Comparison of ENCODE assay signal across 8 cellular contexts in genomic region chr19:9768175-9769112, GRCh38. TPM values are rescaled to one million over a fixed set of nuclear protein-coding genes. Genes with fewer than 3 reads are reported as not detected.
A peak's percentile ranks its signal among the peaks of the same experiment; 100 is the strongest.
DNase-seq lines count a peak whose midpoint lies in the region; ATAC-seq and TF ChIP-seq lines count a peak whose summit lies in the region.

ZNF846 (minus strand) TSS chr19:9768738; CDS start chr19:9764950, 3,788 bp downstream.

- peaks cover 4% of the 10 kb centered on the region; the same call in 1 of the 2 replicates for H3K4me1 Mint-ChIP-seq in HFFc6 (ENCODE audit: low read depth)
- peaks cover 8% of the 10 kb centered on the region for H3K4me1 Mint-ChIP-seq in activated naive CD8-positive, alpha-beta T cell (ENCODE audit: low read depth)

- H3K27ac ChIP-seq in suprapubic skin: peak within 1 kb of the TSS; percentile 96

- peaks cover 20% of the 10 kb centered on the region for H3K4me1 ChIP-seq in suprapubic skin

- no peak for TF ChIP-seq EP300 in suprapubic skin (IDR thresholded peaks at IDR 0.05)

- no peaks in the 10 kb centered on the region for H3K27me3 Mint-ChIP-seq in HFFc6 (ENCODE audit: insufficient read depth)
- no peaks in the 10 kb centered on the region for H3K27me3 Mint-ChIP-seq in activated naive CD8-positive, alpha-beta T cell

- peak within 1 kb of the TSS; percentile 85 for H3K4me3 ChIP-seq in suprapubic skin

- ATAC-seq in SK-N-SH treated with all-trans-retinoic acid at 6 μM for 48 hours: peak; percentile 99

- peaks cover 6% of the 10 kb centered on the region for H3K9me3 ChIP-seq in suprapubic skin

- H3K9me3 Mint-ChIP-seq in HFFc6: peaks cover 7% of the 10 kb centered on the region
- peaks cover 8% of the 10 kb centered on the region for H3K9me3 Mint-ChIP-seq in activated naive CD8-positive, alpha-beta T cell (ENCODE audit: low read depth)

- TF ChIP-seq POLR2A in suprapubic skin (IDR thresholded peaks at IDR 0.05): peak in 1 of 2 donors; percentile 49

- peak; percentile 89 for DNase-seq in GM04504 (ENCODE audit: low read depth)
- DNase-seq in HFFc6: peak; percentile 93
- peak; percentile 93 for DNase-seq in NCI-H1048 (lab: John Stamatoyannopoulos, UW)
- peak; percentile 72 for DNase-seq in glomerular endothelial cell (ENCODE audit: extremely low read depth, low read depth, low spot score)
- DNase-seq in occipital lobe (lab: John Stamatoyannopoulos, UW): peak; percentile 85
- peak; percentile 93 to 95 for DNase-seq in suprapubic skin (ENCODE audit: low spot score in 2 of 2)

- TF ChIP-seq CTCF in HFFc6 (IDR thresholded peaks at IDR 0.05): no peak
- no peak for TF ChIP-seq CTCF in suprapubic skin (IDR thresholded peaks at IDR 0.05)

- H3K36me3 ChIP-seq in suprapubic skin: peaks cover 17% of the 10 kb centered on the region

- H3K4me3 Mint-ChIP-seq in HFFc6: peak within 1 kb of the TSS; percentile 97
- H3K4me3 Mint-ChIP-seq in activated naive CD8-positive, alpha-beta T cell: peak within 1 kb of the TSS; percentile 99

- H3K36me3 Mint-ChIP-seq in HFFc6 (ENCODE audit: low read depth): peaks cover 18% of the 10 kb centered on the region
- H3K36me3 Mint-ChIP-seq in activated naive CD8-positive, alpha-beta T cell: peaks cover 13% of the 10 kb centered on the region

- WGBS in suprapubic skin: under 1% methylated on average over 35 of the region's 65 CpGs

- H3K27ac Mint-ChIP-seq in HFFc6: peak within 1 kb of the TSS; percentile 98
- peak within 1 kb of the TSS; percentile 98 for H3K27ac Mint-ChIP-seq in activated naive CD8-positive, alpha-beta T cell

- no peaks in the 10 kb centered on the region for H3K27me3 ChIP-seq in suprapubic skin

TF ChIP-seq in SK-N-SH treated with all-trans-retinoic acid at 6 μM for 48 hours, 23 proteins besides CTCF, POLR2A, EP300 and RAD21:
- TF ChIP-seq ZFP3 (CRISPR knock-in tag; IDR thresholded peaks at IDR 0.05) (0 out of 2 replicates have a peak, but pooled peaks have one; percentile 39), ESRRG (CRISPR knock-in tag; IDR thresholded peaks at IDR 0.05) (no peak), ZNF8 (CRISPR knock-in tag; IDR thresholded peaks at IDR 0.05) (no peak)

RNA-seq across cellular contexts. Expression of gene ZNF846, which starts in this region (rescaled TPM):
- total RNA-seq in HFFc6 (2021; fragmentation: NEBNext Ultra II Directional; extraction: Animal tissue kit (Norgen Biotek cat#: 25700)): 1 to 10 TPM; 3.9 to 6.2 (median 4.9) TPM
- total RNA-seq in glomerular endothelial cell: 5.1 and 23.7 TPM in 2 replicates
- total RNA-seq in occipital lobe: 26.5 TPM
- total RNA-seq in suprapubic skin: 10 to 100 TPM in 2 of 4 donors, 1 to 10 TPM in 2; 6.8 to 13.5 (median 11.2) TPM

Comparison
In these comparisons a context has a peak if more than half of its experiments do, and no peak if none do; other contexts are left out.
1. Peak in every context shown above with its lines: DNase-seq, ATAC-seq, H3K4me3 ChIP-seq and H3K27ac ChIP-seq.